Comparison of ENCODE assay signal across 9 cellular contexts in the genomic region with DNA sequence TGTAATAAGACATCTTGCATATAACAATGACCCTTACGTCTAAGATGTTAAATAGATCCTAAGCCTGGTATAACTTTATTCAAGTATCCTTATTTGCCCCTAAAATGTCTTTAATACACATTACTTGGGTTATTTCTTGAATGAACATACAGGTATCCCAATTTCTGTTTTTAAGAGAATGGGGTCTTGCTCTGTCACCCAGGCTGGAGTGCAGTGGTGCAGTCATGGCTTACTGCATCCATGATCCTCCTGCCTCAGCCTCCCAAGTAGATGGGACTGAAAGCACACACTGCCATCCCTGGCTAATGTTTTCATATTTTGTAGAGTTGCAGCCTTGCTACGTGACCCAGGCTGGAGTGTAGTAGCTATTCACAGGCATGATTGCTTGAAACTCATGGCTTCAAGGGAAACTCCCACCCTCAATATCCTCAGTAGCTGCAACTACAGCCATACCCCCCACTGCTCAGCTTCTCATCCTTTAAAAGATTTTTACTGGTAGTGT. TPM values are rescaled to one million over a fixed set of nuclear protein-coding genes. Genes with fewer than 3 reads are reported as not detected.
DNase-seq lines count a peak whose midpoint lies in the region; ATAC-seq and TF ChIP-seq lines count a peak whose summit lies in the region.
"Had no signal": no experiment of that assay in that cellular context is flagged by ENCODE, and none has a peak within 500 bp of the region (broad histone marks: within the 10 kb centered on the region; RNA-seq: fewer than 3 reads in every experiment).

No MANE protein-coding gene starts in this region.

- H3K36me3 Mint-ChIP-seq in endothelial cell (ENCODE audit: low read depth, unreplicated experiment), result peaks cover 83% of the 10 kb centered on the region

- H3K36me3 ChIP-seq in PC-3 (ENCODE audit: low read depth, low read length), result peaks cover 86% of the 10 kb centered on the region
- H3K36me3 ChIP-seq in spleen, result peaks cover 11 to 100% (median 88%) of the 10 kb centered on the region in 6 donors

- H2AFZ ChIP-seq in PC-3 (ENCODE audit: low read length), result no peak overlapping the region

- intact Hi-C loops in PC-3 (cut with micrococcal nuclease) (no loop called here), spleen (cut with DNase I; ENCODE audit: low total_unique reads) (no loop called here), left colon (cut with DNase I, micrococcal nuclease) (no loop called here)

- peaks cover 12% of the 10 kb centered on the region for H3K27me3 Mint-ChIP-seq in endothelial cell (ENCODE audit: unreplicated experiment)

- H3K9ac ChIP-seq in PC-3 (ENCODE audit: low read length), result no peak overlapping the region

- H3K27ac ChIP-seq in PC-3 (ENCODE audit: low read length) (peak overlapping the region; percentile 55; the same call in 1 of the 2 replicates), spleen (peak overlapping the region in 5 of 8 donors; percentile 56 to 97 (median 84))

- no peak for TF ChIP-seq POLR2A in spleen (IDR thresholded peaks at IDR 0.05)

- peaks cover 18% of the 10 kb centered on the region for H3K9me3 Mint-ChIP-seq in endothelial cell (ENCODE audit: unreplicated experiment)

- peaks cover 18% of the 10 kb centered on the region; the same call in 1 of the 2 replicates for H3K9me3 ChIP-seq in PC-3 (ENCODE audit: low read length)
- peaks cover 12 to 61% (median 58%) of the 10 kb centered on the region in 8 donors for H3K9me3 ChIP-seq in spleen

- H3K4me2 ChIP-seq in PC-3 (ENCODE audit: low read length), result peak overlapping the region; percentile 18

- TF ChIP-seq CTCF in PC-3 (conservative IDR thresholded peaks at IDR 0.05; ENCODE audit: low read depth, low read length) (no peak), endothelial cell (IDR thresholded peaks at IDR 0.05; ENCODE audit: unreplicated experiment) (no peak), spleen (IDR thresholded peaks at IDR 0.05 in 8 of 11, conservative IDR thresholded peaks at IDR 0.05 in 3 of 11) (no peak)

- peaks cover 71% of the 10 kb centered on the region for H4K20me1 ChIP-seq in PC-3 (ENCODE audit: low read length)

- H3K79me2 ChIP-seq in PC-3 (ENCODE audit: low read length), result peaks cover 47% of the 10 kb centered on the region

- BruUV-seq in PC-3 (replicated peaks; lab: Mats Ljungman, UMichigan), result no TSS peak

- 80 to 92% (median 83%) methylated on average over 2 of the region's 2 CpGs for WGBS in spleen, 5 donors

- peak overlapping the region; percentile 85 for H3K4me3 Mint-ChIP-seq in endothelial cell (ENCODE audit: unreplicated experiment)
- H3K4me3 Mint-ChIP-seq: T-helper 1 cell treated with Interleukin-12 subunit alpha and Interleukin-12 subunit beta and Interleukin-4 antibody, amounts not matched to agents 30 μg/mL and 1 μg/mL, for 36 hours had no signal

- H3F3A ChIP-seq in PC-3 (ENCODE audit: low read length, unreplicated experiment), result peaks cover 69% of the 10 kb centered on the region

- H3K27me3 ChIP-seq in PC-3 (ENCODE audit: low read length) (no peaks in the 10 kb centered on the region), spleen (replicated peaks in 1 of 7) (no peaks in the 10 kb centered on the region)

- H3K4me1 ChIP-seq in PC-3 (ENCODE audit: insufficient read depth, low read length) (peaks cover 43% of the 10 kb centered on the region), spleen (peaks cover 0 to 53% (median 15%) of the 10 kb centered on the region in 6 donors)

- CTCF ChIA-PET in PC-3 (lab: Charles Lee), result no interaction called here

- POLR2A ChIA-PET in PC-3 (lab: Charles Lee; ENCODE audit: unreplicated experiment), result no interaction called here

- H3K4me3 ChIP-seq in PC-3 (ENCODE audit: low read length) (peak overlapping the region; percentile 0; the same call in 1 of the 2 replicates), spleen (peak overlapping the region in 1 of 8 donors; percentile 5)

- no peak overlapping the region for H3K27ac Mint-ChIP-seq in endothelial cell (ENCODE audit: unreplicated experiment)
- H3K27ac Mint-ChIP-seq: T-helper 1 cell treated with Interleukin-12 subunit alpha and Interleukin-12 subunit beta and Interleukin-4 antibody, amounts not matched to agents 30 μg/mL and 1 μg/mL, for 36 hours had no signal

- no peak for ATAC-seq in PC-3
- no peak for ATAC-seq in left colon

- no peaks in the 10 kb centered on the region for H3K9me2 ChIP-seq in PC-3 (replicated peaks; ENCODE audit: low read length)

- peaks cover 23% of the 10 kb centered on the region for H3K4me1 Mint-ChIP-seq in endothelial cell (ENCODE audit: unreplicated experiment)

- DNase-seq in activated T-cell treated with anti-CD3 and anti-CD28 coated beads, Interleukin-2, amount 50 U/mL, for 48 hours, result peak; percentile 47
- DNase-seq in activated T-cell treated with anti-CD3 and anti-CD28 coated beads for 4 hours, result no peak
- no peak for DNase-seq in PC-3
- no peak for DNase-seq in endothelial cell (ENCODE audit: low spot score)
- no peak for DNase-seq in spleen
- no peak for DNase-seq in NK-92 (lab: John Stamatoyannopoulos, UW; ENCODE audit: unreplicated experiment)
- no peak for DNase-seq in middle frontal gyrus (ENCODE audit: extremely low spot score, low spot score)
- no peak for DNase-seq in left colon

RNA-seq across cellular contexts. Expression of gene ZNFX1, which starts 10.4 kb away (rescaled TPM):
- 18.8 and 18.9 TPM in 2 replicates for total RNA-seq in PC-3 (2014; rRNA removed)
- 25.0 TPM for total RNA-seq in endothelial cell (ENCODE audit: unreplicated experiment)
- total RNA-seq in spleen, result 10 to 100 TPM; 48.0 to 68.9 (median 54.9) TPM
- 10 to 100 TPM in 1 of 3 donors, 1 to 10 TPM in 2; 5.8 to 11.9 (median 6.6) TPM for polyA plus RNA-seq in spleen
- 10 to 100 TPM; 28.5 to 29.8 TPM for total RNA-seq in left colon

Comparison
In these comparisons a context has a peak if more than half of its experiments do, and no peak if none do; other contexts are left out.
1. DNase-seq: peak in activated T-cell treated with anti-CD3 and anti-CD28 coated beads, Interleukin-2, amount 50 U/mL, for 48 hours (2 of 2); none in activated T-cell treated with anti-CD3 and anti-CD28 coated beads for 4 hours (single experiment), PC-3 (single experiment), endothelial cell (single experiment), spleen (single experiment), NK-92 (single experiment), middle frontal gyrus (single experiment) and left colon (0 of 2).